Comparison of ENCODE assay signal across 8 cellular contexts in genomic region chr16:89507219-89507833, GRCh38. TPM values are rescaled to one million over a fixed set of nuclear protein-coding genes. Genes with fewer than 3 reads are reported as not detected.
DNase-seq lines count a peak whose midpoint lies in the region; ATAC-seq and TF ChIP-seq lines count a peak whose summit lies in the region.

No MANE protein-coding gene starts in this region.

- H3K4me3 Mint-ChIP-seq in activated naive CD8-positive, alpha-beta T cell treated with anti-CD3 and anti-CD28 coated beads, Interleukin-2, amount 10 ng/mL, durations not matched to agents 7 days and 5 days: peak overlapping the region; percentile 87
- peak overlapping the region; percentile 74 to 81 for H3K4me3 Mint-ChIP-seq in stimulated activated naive CD8-positive, alpha-beta T cell treated with anti-CD3 and anti-CD28 coated beads, Interleukin-15, amount 100 ng/mL, for 72 hours

- no peaks in the 10 kb centered on the region for H3K27me3 Mint-ChIP-seq in activated naive CD8-positive, alpha-beta T cell treated with anti-CD3 and anti-CD28 coated beads, Interleukin-2, amount 10 ng/mL, durations not matched to agents 7 days and 5 days
- no peaks in the 10 kb centered on the region for H3K27me3 Mint-ChIP-seq in stimulated activated naive CD8-positive, alpha-beta T cell treated with anti-CD3 and anti-CD28 coated beads, Interleukin-15, amount 100 ng/mL, for 72 hours

- no peaks in the 10 kb centered on the region for H3K9me3 Mint-ChIP-seq in activated naive CD8-positive, alpha-beta T cell treated with anti-CD3 and anti-CD28 coated beads, Interleukin-2, amount 10 ng/mL, durations not matched to agents 7 days and 5 days
- no peaks in the 10 kb centered on the region for H3K9me3 Mint-ChIP-seq in stimulated activated naive CD8-positive, alpha-beta T cell treated with anti-CD3 and anti-CD28 coated beads, Interleukin-15, amount 100 ng/mL, for 72 hours

- H3K36me3 Mint-ChIP-seq in activated naive CD8-positive, alpha-beta T cell treated with anti-CD3 and anti-CD28 coated beads, Interleukin-2, amount 10 ng/mL, durations not matched to agents 7 days and 5 days: peaks cover 3% of the 10 kb centered on the region

- H3K4me1 Mint-ChIP-seq in activated naive CD8-positive, alpha-beta T cell treated with anti-CD3 and anti-CD28 coated beads, Interleukin-2, amount 10 ng/mL, durations not matched to agents 7 days and 5 days: peaks cover 29% of the 10 kb centered on the region
- peaks cover 35% of the 10 kb centered on the region for H3K4me1 Mint-ChIP-seq in stimulated activated naive CD8-positive, alpha-beta T cell treated with anti-CD3 and anti-CD28 coated beads, Interleukin-15, amount 100 ng/mL, for 72 hours

- peak; percentile 5 for ATAC-seq in HG02981 (IDR thresholded peaks at IDR 0.05; ENCODE audit: unreplicated experiment)
- ATAC-seq in activated naive CD8-positive, alpha-beta T cell treated with anti-CD3 and anti-CD28 coated beads, Interleukin-2, amount 10 ng/mL, durations not matched to agents 7 days and 5 days (ENCODE audit: low read depth): no peak
- ATAC-seq in stimulated activated naive CD8-positive, alpha-beta T cell treated with anti-CD3 and anti-CD28 coated beads, Interleukin-15, amount 100 ng/mL, for 72 hours: peak; percentile 41
- no peak for ATAC-seq in GM21423 (IDR thresholded peaks at IDR 0.05; ENCODE audit: unreplicated experiment)

- DNase-seq in activated naive CD8-positive, alpha-beta T cell treated with anti-CD3 and anti-CD28 coated beads, Interleukin-2, amount 10 ng/mL, durations not matched to agents 7 days and 5 days: no peak
- no peak for DNase-seq in stimulated activated naive CD8-positive, alpha-beta T cell treated with anti-CD3 and anti-CD28 coated beads, Interleukin-15, amount 100 ng/mL, for 72 hours
- no peak for DNase-seq in iPS-NIHi7 (ENCODE audit: extremely low spot score)
- DNase-seq in ecto neural progenitor cell (ENCODE audit: low spot score): no peak

- peak overlapping the region; percentile 92 for H3K4me3 ChIP-seq in iPS-11a (ENCODE audit: low read depth, low read length)

- H3K27ac Mint-ChIP-seq in activated naive CD8-positive, alpha-beta T cell treated with anti-CD3 and anti-CD28 coated beads, Interleukin-2, amount 10 ng/mL, durations not matched to agents 7 days and 5 days: peak overlapping the region; percentile 95
- H3K27ac Mint-ChIP-seq in stimulated activated naive CD8-positive, alpha-beta T cell treated with anti-CD3 and anti-CD28 coated beads, Interleukin-15, amount 100 ng/mL, for 72 hours: peak overlapping the region; percentile 76 to 90

- POLR2A ChIA-PET in activated naive CD8-positive, alpha-beta T cell treated with anti-CD3 and anti-CD28 coated beads, Interleukin-2, amount 10 ng/mL, durations not matched to agents 7 days and 5 days (lab: Charles Lee): interaction anchor here (0.5 to 6.2 kb wide), 21 partner anchors 12 to 705 kb away, joined by 3 to 88 read pairs (median 4); partner anchors contain the start of genes ANKRD11 and TCF25

- peak overlapping the region; percentile 98 for H3K27ac ChIP-seq in C4-2B

- no peak for TF ChIP-seq CTCF in C4-2B (conservative IDR thresholded peaks at IDR 0.05)

RNA-seq across cellular contexts. Expression of gene SPG7, which starts 0.9 kb away (rescaled TPM):
- 100 to 1,000 TPM; 112 to 113 TPM for total RNA-seq in activated naive CD8-positive, alpha-beta T cell treated with anti-CD3 and anti-CD28 coated beads, Interleukin-2, amount 10 ng/mL, durations not matched to agents 7 days and 5 days

RNA-seq across cellular contexts. Expression of gene ANKRD11, which starts 17.0 kb away (rescaled TPM):
- 100 to 1,000 TPM; 213 to 217 TPM for total RNA-seq in activated naive CD8-positive, alpha-beta T cell treated with anti-CD3 and anti-CD28 coated beads, Interleukin-2, amount 10 ng/mL, durations not matched to agents 7 days and 5 days

RNA-seq across cellular contexts. Expression of gene RPL13, which starts 53.2 kb away (rescaled TPM):
- 1,000 to 10,000 TPM; 2,631 to 2,711 TPM for total RNA-seq in activated naive CD8-positive, alpha-beta T cell treated with anti-CD3 and anti-CD28 coated beads, Interleukin-2, amount 10 ng/mL, durations not matched to agents 7 days and 5 days

Comparison
In these comparisons a context has a peak if more than half of its experiments do, and no peak if none do; other contexts are left out.
1. ATAC-seq: peak in HG02981 (single experiment) and stimulated activated naive CD8-positive, alpha-beta T cell treated with anti-CD3 and anti-CD28 coated beads, Interleukin-15, amount 100 ng/mL, for 72 hours (single experiment); none in activated naive CD8-positive, alpha-beta T cell treated with anti-CD3 and anti-CD28 coated beads, Interleukin-2, amount 10 ng/mL, durations not matched to agents 7 days and 5 days (single experiment) and GM21423 (single experiment).